ENCODE assay signal across 32 cellular contexts in genomic region chrX:33053001-33053400, GRCh38.
"Had no signal": no experiment of that assay in that cellular context is flagged by ENCODE, and none has a peak within 500 bp of the region (broad histone marks: within the 10 kb centered on the region; RNA-seq: fewer than 3 reads in every experiment).

No MANE protein-coding gene starts in this region.

- H3K27ac ChIP-seq: ascending aorta, PC-9, SJCRH30, SK-N-MC, WERI-Rb-1 had no signal

- FAIRE-seq: RCC 7860 had no signal

- DNase-seq: activated CD4-positive, alpha-beta memory T cell treated with anti-CD3 and anti-CD28 coated beads, Interleukin-2, amount 10 ng/mL, durations not matched to agents 7 days and 5 days; activated CD4-positive, alpha-beta T cell treated with anti-CD3 and anti-CD28 coated beads for 1 hour; activated CD4-positive, alpha-beta T cell treated with anti-CD3 and anti-CD28 coated beads for 48 hours; activated CD4-positive, CD25-positive, alpha-beta regulatory T cell; activated CD8-positive, alpha-beta memory T cell treated with anti-CD3 and anti-CD28 coated beads for 24 hours; activated CD8-positive, alpha-beta memory T cell treated with anti-CD3 and anti-CD28 coated beads, Interleukin-2, amount 10 ng/mL, durations not matched to agents 7 days and 5 days; activated CD8-positive, alpha-beta memory T cell treated with anti-CD3 and anti-CD28 coated beads, Interleukin-2, amount 50 U/mL, for 48 hours; activated effector memory CD4-positive, alpha-beta T cell treated with Interleukin-2 at 50 U/mL for 16 hours; activated naive CD4-positive, alpha-beta T cell treated with anti-CD3 and anti-CD28 coated beads, Interleukin-2, amount 50 U/mL, for 16 hours; activated naive CD8-positive, alpha-beta T cell treated with anti-CD3 and anti-CD28 coated beads, Interleukin-2, amount 10 ng/mL, durations not matched to agents 7 days and 5 days; activated T-cell treated with anti-CD3 and anti-CD28 coated beads, Interleukin-2, amount 50 U/mL, for 48 hours; amygdala; Kasumi-1; KG1; MM.1S; MV-4-11; NCI-H1092; NCI-H1436; NCI-H1694; NCI-H1930; NCI-H2107; NCI-H2171; NCI-H510A; NCI-H526; PC-9; SHP77; SJCRH30; T1000; WERI-Rb-1 had no signal

- H3K4me1 ChIP-seq: ascending aorta, SJCRH30 had no signal

- H3K36me3 ChIP-seq: ascending aorta, SJCRH30, WERI-Rb-1 had no signal

- H3K4me3 ChIP-seq: ascending aorta, PC-9, SJCRH30, SK-N-MC had no signal

- H3K9me3 ChIP-seq: ascending aorta, SJCRH30 had no signal

- ATAC-seq: activated CD8-positive, alpha-beta memory T cell treated with anti-CD3 and anti-CD28 coated beads, Interleukin-2, amount 10 ng/mL, durations not matched to agents 7 days and 5 days had no signal
